Comparison of ENCODE assay signal across 16 cellular contexts in the genomic region with DNA sequence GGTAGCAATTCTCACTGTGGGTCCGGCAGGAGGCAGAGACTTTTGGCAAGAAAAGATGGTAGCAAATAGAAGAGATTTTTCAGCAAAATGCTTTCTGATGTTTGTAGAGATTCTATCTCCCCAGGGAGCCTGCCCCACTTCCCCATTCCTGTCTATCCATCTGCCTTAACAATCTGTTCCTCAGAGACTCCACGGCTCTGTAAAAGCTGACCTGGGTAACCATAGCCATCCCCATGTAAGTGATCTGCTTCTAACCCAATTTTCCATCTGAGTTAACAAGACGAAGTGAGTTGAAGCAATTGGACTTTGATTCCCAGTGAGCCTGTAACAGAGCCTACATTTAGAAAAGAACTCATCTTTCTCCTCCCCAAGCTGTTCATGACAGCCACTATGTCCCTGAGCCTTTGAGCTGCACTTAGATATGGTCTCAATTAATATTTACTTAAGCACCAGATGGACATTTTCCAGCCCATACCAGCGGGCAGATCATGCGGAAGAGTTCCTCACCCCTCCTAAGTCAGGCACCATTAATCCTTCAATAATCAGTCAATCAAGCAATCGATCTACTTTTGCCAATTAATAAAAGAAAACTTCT.
"Had no signal": no experiment of that assay in that cellular context is flagged by ENCODE, and none has a peak within 500 bp of the region (broad histone marks: within the 10 kb centered on the region; RNA-seq: fewer than 3 reads in every experiment).

No MANE protein-coding gene starts in this region.

- H3K27ac ChIP-seq: body of pancreas, coronary artery, gastrocnemius medialis, heart left ventricle, left lung, skin epidermis, transverse colon, uterus had no signal

- H3K36me3 ChIP-seq: gastrocnemius medialis, heart left ventricle, left lung, transverse colon, uterus had no signal

- H3K27me3 ChIP-seq: body of pancreas, gastrocnemius medialis, heart left ventricle, left lung, transverse colon, uterus had no signal

- FAIRE-seq: endometrium had no signal

- H3K4me3 ChIP-seq: body of pancreas, coronary artery, gastrocnemius medialis, heart left ventricle, left lung, skin epidermis, transverse colon, uterus had no signal

- ATAC-seq: body of pancreas; gastrocnemius medialis; heart left ventricle; left lung; right cardiac atrium; stimulated activated naive CD8-positive, alpha-beta T cell treated with anti-CD3 and anti-CD28 coated beads, Interleukin-15, Interleukin-2, amounts not matched to agents 100 U/mL and 50 U/mL, for 24 hours had no signal

- H3K9me3 ChIP-seq: body of pancreas, heart left ventricle, left lung, transverse colon, uterus had no signal

- DNase-seq: activated CD4-positive, alpha-beta T cell treated with anti-CD3 and anti-CD28 coated beads, Interleukin-2, amount 50 U/mL, for 48 hours; activated naive CD8-positive, alpha-beta T cell treated with anti-CD3 and anti-CD28 coated beads, Interleukin-2, amount 10 ng/mL, durations not matched to agents 7 days and 5 days; activated T-cell treated with anti-CD3 and anti-CD28 coated beads for 4 hours; amygdala; body of pancreas; erythroblast; gastrocnemius medialis; heart left ventricle; left lung; right cardiac atrium; stimulated activated naive CD8-positive, alpha-beta T cell treated with anti-CD3 and anti-CD28 coated beads, Interleukin-15, Interleukin-2, amounts not matched to agents 100 U/mL and 50 U/mL, for 24 hours; transverse colon; uterus had no signal

- H3K4me1 ChIP-seq: gastrocnemius medialis, heart left ventricle, left lung, transverse colon, uterus had no signal
